Comparison of ENCODE assay signal across 20 cellular contexts in the genomic region with DNA sequence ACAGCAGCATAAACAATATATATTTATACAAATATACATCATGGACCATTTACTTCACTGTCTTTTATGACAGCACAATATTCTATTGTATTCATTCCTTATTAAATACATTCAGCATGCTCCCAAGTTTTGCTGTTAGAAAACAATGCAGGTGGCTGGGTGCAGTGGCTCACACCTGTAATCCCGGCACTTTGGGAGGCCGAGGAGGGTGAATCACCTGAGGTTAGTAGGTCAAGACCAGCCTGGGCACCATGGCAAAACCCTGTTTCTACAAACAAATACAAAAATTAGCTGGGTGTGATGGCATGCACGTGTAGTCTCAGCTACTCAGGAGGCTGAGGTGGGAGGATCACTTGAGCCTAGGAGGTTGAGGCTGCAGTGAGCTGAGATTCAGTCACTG. TPM values are rescaled to one million over a fixed set of nuclear protein-coding genes. Genes with fewer than 3 reads are reported as not detected.
DNase-seq lines count a peak whose midpoint lies in the region; TF ChIP-seq lines count a peak whose summit lies in the region.
"Had no signal": no experiment of that assay in that cellular context is flagged by ENCODE, and none has a peak within 500 bp of the region (broad histone marks: within the 10 kb centered on the region; RNA-seq: fewer than 3 reads in every experiment).

No MANE protein-coding gene starts in this region.

- H3K4me3 ChIP-seq in breast epithelium (no peak overlapping the region), prostate gland (no peak overlapping the region)
- H3K4me3 ChIP-seq: BLaER1, GM12878, GM23338, MG63, Peyer's patch had no signal

- H3K36me3 ChIP-seq in breast epithelium (no peaks in the 10 kb centered on the region), prostate gland (peaks cover 2 to 6% of the 10 kb centered on the region in 2 donors)

- intact Hi-C loops in MCF 10A (cut with micrococcal nuclease) (loop anchor here (5.0 kb wide), 1 partner anchor 40 kb away; a partner anchor contains a TSS), breast epithelium (cut with DNase I; ENCODE audit: low total_unique reads) (no loop called here), prostate gland (cut with DNase I) (no loop called here)

- no peak for TF ChIP-seq CTCF in MCF 10A (IDR thresholded peaks at IDR 0.05; ENCODE audit: unreplicated experiment)
- TF ChIP-seq CTCF in breast epithelium (IDR thresholded peaks at IDR 0.05): no peak
- TF ChIP-seq CTCF in chondrocyte (IDR thresholded peaks at IDR 0.05): no peak
- no peak for TF ChIP-seq CTCF in type B pancreatic cell (conservative IDR thresholded peaks at IDR 0.05)
- no peak for TF ChIP-seq CTCF in prostate gland (IDR thresholded peaks at IDR 0.05)

- H3K9me3 Mint-ChIP-seq in MCF 10A (ENCODE audit: unreplicated experiment): no peaks in the 10 kb centered on the region
- no peaks in the 10 kb centered on the region for H3K9me3 Mint-ChIP-seq in chondrocyte (ENCODE audit: low read depth)
- H3K9me3 Mint-ChIP-seq in immature natural killer cell: no peaks in the 10 kb centered on the region
- no peaks in the 10 kb centered on the region for H3K9me3 Mint-ChIP-seq in type B pancreatic cell
- H3K9me3 Mint-ChIP-seq: CD8-positive, alpha-beta T cell; GM23338 had no signal

- H3K4me1 ChIP-seq in breast epithelium (no peaks in the 10 kb centered on the region), prostate gland (replicated peaks) (no peaks in the 10 kb centered on the region)

- CTCF ChIA-PET in MCF 10A (lab: Yijun Ruan, JAX): interaction anchor here (0.6 to 2.3 kb wide), 3 partner anchors 29 to 270 kb away, joined by 3 to 10 read pairs (median 3); no protein-coding TSS in a partner anchor

- H3K4me3 Mint-ChIP-seq in MCF 10A (ENCODE audit: unreplicated experiment) (no peak overlapping the region), chondrocyte (ENCODE audit: unreplicated experiment) (no peak overlapping the region), immature natural killer cell (no peak overlapping the region), type B pancreatic cell (no peak overlapping the region)
- H3K4me3 Mint-ChIP-seq: CD8-positive, alpha-beta T cell; GM23338 had no signal

- no peak for TF ChIP-seq POLR2A in breast epithelium (IDR thresholded peaks at IDR 0.05)
- no peak for TF ChIP-seq POLR2A in prostate gland (IDR thresholded peaks at IDR 0.05)

- BruUV-seq in MCF 10A (replicated peaks; lab: Mats Ljungman, UMichigan): no TSS peak

- H3K36me3 Mint-ChIP-seq in MCF 10A (ENCODE audit: insufficient read depth, unreplicated experiment) (peaks cover 73% of the 10 kb centered on the region), chondrocyte (ENCODE audit: low read depth) (peaks cover 33% of the 10 kb centered on the region), immature natural killer cell (peaks cover 22 to 58% (median 46%) of the 10 kb centered on the region in 3 donors), type B pancreatic cell (peaks cover 32% of the 10 kb centered on the region)

- WGBS in prostate gland: 82% methylated on average over 3 of the region's 3 CpGs

- H3K27ac ChIP-seq in breast epithelium: no peak overlapping the region
- H3K27ac ChIP-seq in prostate gland: no peak overlapping the region
- H3K27ac ChIP-seq: BLaER1, KMS-11 had no signal

- H3K4me1 Mint-ChIP-seq in MCF 10A (ENCODE audit: insufficient read depth, unreplicated experiment) (peaks cover 12% of the 10 kb centered on the region), chondrocyte (ENCODE audit: low read depth) (peaks cover 5% of the 10 kb centered on the region), immature natural killer cell (peaks cover 23 to 42% of the 10 kb centered on the region in 2 donors), type B pancreatic cell (ENCODE audit: unreplicated experiment) (peaks cover 7% of the 10 kb centered on the region)
- H3K4me1 Mint-ChIP-seq: GM23338 had no signal

- POLR2A ChIA-PET in MCF 10A (lab: Yijun Ruan, JAX): interaction anchor here (1.1 to 1.6 kb wide), 6 partner anchors 18 to 41 kb away, joined by 3 to 5 read pairs (median 4); a partner anchor contains a TSS

- no peaks in the 10 kb centered on the region for H3K27me3 ChIP-seq in breast epithelium
- no peaks in the 10 kb centered on the region for H3K27me3 ChIP-seq in prostate gland (replicated peaks; ENCODE audit: insufficient read depth)
- H3K27me3 ChIP-seq: BLaER1, MG63, Peyer's patch had no signal

- H3K9me3 ChIP-seq in breast epithelium: no peaks in the 10 kb centered on the region
- no peaks in the 10 kb centered on the region for H3K9me3 ChIP-seq in prostate gland
- H3K9me3 ChIP-seq: BLaER1, MG63, Peyer's patch had no signal

- peak overlapping the region; percentile 74 for H3K27ac Mint-ChIP-seq in MCF 10A (ENCODE audit: low read depth, unreplicated experiment)
- peak overlapping the region; percentile 15 for H3K27ac Mint-ChIP-seq in chondrocyte (ENCODE audit: unreplicated experiment)
- H3K27ac Mint-ChIP-seq in immature natural killer cell: peak overlapping the region in 4 of 6 donors; percentile 24 to 82 (median 46)
- H3K27ac Mint-ChIP-seq in type B pancreatic cell: peak overlapping the region; percentile 8
- H3K27ac Mint-ChIP-seq: CD8-positive, alpha-beta T cell; GM23338 had no signal

- DNase-seq in MCF 10A (ENCODE audit: unreplicated experiment) (peak; percentile 26), breast epithelium (ENCODE audit: low spot score in 2 of 2) (no peak), chondrocyte (ENCODE audit: low spot score) (no peak), immature natural killer cell (no peak), type B pancreatic cell (ENCODE audit: extremely low spot score, unreplicated experiment) (no peak), cortex of kidney (lab: John Stamatoyannopoulos, UW) (no peak), HT-29 (ENCODE audit: low spot score) (no peak), prostate gland (ENCODE audit: low spot score) (no peak)
- DNase-seq: CD8-positive, alpha-beta T cell; GDM1; MG63; NCI-H1092; NCI-H2081 treated with DMSO at 0.1 percent for 48 hours; NCI-H524 treated with DMSO at 0.1 percent for 48 hours; SHP77 had no signal

- H3K27me3 Mint-ChIP-seq in MCF 10A (ENCODE audit: insufficient read depth, unreplicated experiment) (no peaks in the 10 kb centered on the region), chondrocyte (ENCODE audit: low read depth) (no peaks in the 10 kb centered on the region), immature natural killer cell (ENCODE audit: low read depth in 3 of 3) (peaks cover 0 to 7% (median 2%) of the 10 kb centered on the region in 3 donors), type B pancreatic cell (no peaks in the 10 kb centered on the region)

RNA-seq across cellular contexts. Expression of a gene that starts 39.0 kb away (rescaled TPM):
- 60.4 and 78.8 TPM in 2 replicates for total RNA-seq in MCF 10A (2022)
- 100 to 1,000 TPM in 1 of 3 donors, 10 to 100 TPM in 2; 39.5 to 100 (median 81.3) TPM for total RNA-seq in breast epithelium
- 31.4 to 48.2 TPM (median 45.5 TPM) in 3 replicates for total RNA-seq in chondrocyte
- 10 to 100 TPM; 25.1 to 83.2 (median 47.2) TPM for polyA plus RNA-seq in immature natural killer cell
- 43.3 and 49.8 TPM in 2 replicates for total RNA-seq in type B pancreatic cell (ENCODE audit: low replicate concordance)
- 35.7 and 48.5 TPM in 2 replicates for total RNA-seq in HT-29 (2014; rRNA removed; shearing (Covaris generic))
- total RNA-seq in prostate gland: 10 to 100 TPM; 32.0 to 63.5 TPM

RNA-seq across cellular contexts. Expression of a gene that starts 44.0 kb away (rescaled TPM):
- total RNA-seq in MCF 10A (2022) (24.7 and 28.0 TPM in 2 replicates), breast epithelium (10 to 100 TPM; 22.2 to 33.0 (median 23.9) TPM), chondrocyte (22.5 to 26.8 TPM (median 24.6 TPM) in 3 replicates), type B pancreatic cell (ENCODE audit: low replicate concordance) (25.0 and 33.0 TPM in 2 replicates), prostate gland (10 to 100 TPM; 12.0 to 28.5 TPM)
- polyA plus RNA-seq in immature natural killer cell: 10 to 100 TPM; 33.4 to 67.1 (median 39.0) TPM
- 11.6 and 15.2 TPM in 2 replicates for total RNA-seq in HT-29 (2014; rRNA removed; shearing (Covaris generic))

Comparison
In these comparisons a context has a peak if more than half of its experiments do, and no peak if none do; other contexts are left out.
1. H3K27ac Mint-ChIP-seq: peak in every context shown above with its lines; median percentile 74 in MCF 10A; 46 in immature natural killer cell; 15 in chondrocyte; 8 in type B pancreatic cell.